In the genomic region with DNA sequence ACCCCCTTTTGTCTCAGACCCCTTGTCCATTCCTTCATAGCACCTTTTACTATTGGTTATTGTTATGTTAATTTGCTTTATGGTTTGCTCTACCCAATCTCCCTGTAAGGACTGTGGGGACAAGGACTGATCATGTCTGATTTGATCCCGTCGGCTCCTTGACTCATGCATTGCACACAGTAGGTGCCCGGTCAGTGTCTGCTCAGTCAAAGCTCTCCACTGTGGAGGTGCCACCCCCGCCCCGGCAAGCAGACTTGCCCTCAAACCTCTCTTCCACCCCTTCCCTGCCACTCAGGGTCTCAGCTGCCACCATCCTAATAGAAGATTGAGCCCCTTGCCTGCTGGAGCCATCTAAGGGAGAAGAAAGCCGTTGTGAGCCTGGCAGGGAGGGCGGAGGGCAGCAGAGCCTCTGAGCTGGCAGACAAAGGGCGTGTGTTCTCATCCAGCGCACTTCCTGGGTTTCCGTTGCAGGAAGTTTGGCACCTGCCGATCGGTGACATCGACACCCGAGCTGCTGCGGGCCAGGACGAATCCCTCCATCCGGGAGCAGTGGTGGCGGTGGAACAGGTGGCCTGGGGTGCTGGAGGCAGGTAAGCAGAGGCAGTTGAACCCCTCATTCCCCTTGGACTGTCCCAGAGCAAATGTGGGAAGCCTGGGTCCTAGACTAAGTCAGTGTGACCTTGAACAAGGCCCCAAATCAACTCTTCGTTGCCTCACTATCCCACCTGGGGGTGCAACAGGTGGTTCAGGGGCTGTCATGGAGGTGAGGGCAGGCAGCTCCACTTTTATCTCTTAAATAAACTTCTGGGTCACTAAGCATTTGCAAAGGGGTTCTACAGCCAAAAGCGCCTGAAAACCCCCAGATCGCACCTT, we compare ENCODE assay signal across 1 cellular context.
TF ChIP-seq lines count a peak whose summit lies in the region.

No MANE protein-coding gene starts in this region.

TF ChIP-seq in WTC11, 78 proteins besides CTCF, POLR2A, EP300 and RAD21 (continued from another document):
- no peak for TF ChIP-seq SP1 (CRISPR knock-in tag; conservative IDR thresholded peaks at IDR 0.05)
- TF ChIP-seq ZNF121 (CRISPR knock-in tag; IDR thresholded peaks at IDR 0.05): no peak
- no peak for TF ChIP-seq SMAD3 (CRISPR knock-in tag; IDR thresholded peaks at IDR 0.05; ENCODE audit: borderline replicate concordance)
- TF ChIP-seq, protein P1, sequence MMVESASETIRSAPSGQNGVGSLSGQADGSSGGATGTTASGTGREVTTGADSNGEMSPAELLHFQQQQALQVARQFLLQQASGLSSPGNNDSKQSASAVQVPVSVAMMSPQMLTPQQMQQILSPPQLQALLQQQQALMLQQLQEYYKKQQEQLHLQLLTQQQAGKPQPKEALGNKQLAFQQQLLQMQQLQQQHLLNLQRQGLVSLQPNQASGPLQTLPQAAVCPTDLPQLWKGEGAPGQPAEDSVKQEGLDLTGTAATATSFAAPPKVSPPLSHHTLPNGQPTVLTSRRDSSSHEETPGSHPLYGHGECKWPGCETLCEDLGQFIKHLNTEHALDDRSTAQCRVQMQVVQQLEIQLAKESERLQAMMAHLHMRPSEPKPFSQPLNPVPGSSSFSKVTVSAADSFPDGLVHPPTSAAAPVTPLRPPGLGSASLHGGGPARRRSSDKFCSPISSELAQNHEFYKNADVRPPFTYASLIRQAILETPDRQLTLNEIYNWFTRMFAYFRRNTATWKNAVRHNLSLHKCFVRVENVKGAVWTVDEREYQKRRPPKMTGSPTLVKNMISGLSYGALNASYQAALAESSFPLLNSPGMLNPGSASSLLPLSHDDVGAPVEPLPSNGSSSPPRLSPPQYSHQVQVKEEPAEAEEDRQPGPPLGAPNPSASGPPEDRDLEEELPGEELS (CRISPR knock-in tag; IDR thresholded peaks at IDR 0.05): no peak
- TF ChIP-seq, protein P2, sequence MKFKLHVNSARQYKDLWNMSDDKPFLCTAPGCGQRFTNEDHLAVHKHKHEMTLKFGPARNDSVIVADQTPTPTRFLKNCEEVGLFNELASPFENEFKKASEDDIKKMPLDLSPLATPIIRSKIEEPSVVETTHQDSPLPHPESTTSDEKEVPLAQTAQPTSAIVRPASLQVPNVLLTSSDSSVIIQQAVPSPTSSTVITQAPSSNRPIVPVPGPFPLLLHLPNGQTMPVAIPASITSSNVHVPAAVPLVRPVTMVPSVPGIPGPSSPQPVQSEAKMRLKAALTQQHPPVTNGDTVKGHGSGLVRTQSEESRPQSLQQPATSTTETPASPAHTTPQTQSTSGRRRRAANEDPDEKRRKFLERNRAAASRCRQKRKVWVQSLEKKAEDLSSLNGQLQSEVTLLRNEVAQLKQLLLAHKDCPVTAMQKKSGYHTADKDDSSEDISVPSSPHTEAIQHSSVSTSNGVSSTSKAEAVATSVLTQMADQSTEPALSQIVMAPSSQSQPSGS (CRISPR knock-in tag; IDR thresholded peaks at IDR 0.05; ENCODE audit: borderline replicate concordance, low read depth): no peak
- TF ChIP-seq TP53 (CRISPR knock-in tag; IDR thresholded peaks at IDR 0.05): no peak
- no peak for TF ChIP-seq FOXJ3 (CRISPR knock-in tag; IDR thresholded peaks at IDR 0.05; ENCODE audit: borderline replicate concordance)
- no peak for TF ChIP-seq HMGA2 (CRISPR knock-in tag; IDR thresholded peaks at IDR 0.05)
- TF ChIP-seq, protein P3, sequence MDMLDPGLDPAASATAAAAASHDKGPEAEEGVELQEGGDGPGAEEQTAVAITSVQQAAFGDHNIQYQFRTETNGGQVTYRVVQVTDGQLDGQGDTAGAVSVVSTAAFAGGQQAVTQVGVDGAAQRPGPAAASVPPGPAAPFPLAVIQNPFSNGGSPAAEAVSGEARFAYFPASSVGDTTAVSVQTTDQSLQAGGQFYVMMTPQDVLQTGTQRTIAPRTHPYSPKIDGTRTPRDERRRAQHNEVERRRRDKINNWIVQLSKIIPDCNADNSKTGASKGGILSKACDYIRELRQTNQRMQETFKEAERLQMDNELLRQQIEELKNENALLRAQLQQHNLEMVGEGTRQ (CRISPR knock-in tag; IDR thresholded peaks at IDR 0.05): no peak
- TF ChIP-seq ZNF416 (CRISPR knock-in tag; IDR thresholded peaks at IDR 0.05): no peak
- no peak for TF ChIP-seq ETV6 (CRISPR knock-in tag; IDR thresholded peaks at IDR 0.05)
- TF ChIP-seq ZNF138 (CRISPR knock-in tag; conservative IDR thresholded peaks at IDR 0.05): no peak
